ENCODE assay signal across 1 cellular context in the genomic region with DNA sequence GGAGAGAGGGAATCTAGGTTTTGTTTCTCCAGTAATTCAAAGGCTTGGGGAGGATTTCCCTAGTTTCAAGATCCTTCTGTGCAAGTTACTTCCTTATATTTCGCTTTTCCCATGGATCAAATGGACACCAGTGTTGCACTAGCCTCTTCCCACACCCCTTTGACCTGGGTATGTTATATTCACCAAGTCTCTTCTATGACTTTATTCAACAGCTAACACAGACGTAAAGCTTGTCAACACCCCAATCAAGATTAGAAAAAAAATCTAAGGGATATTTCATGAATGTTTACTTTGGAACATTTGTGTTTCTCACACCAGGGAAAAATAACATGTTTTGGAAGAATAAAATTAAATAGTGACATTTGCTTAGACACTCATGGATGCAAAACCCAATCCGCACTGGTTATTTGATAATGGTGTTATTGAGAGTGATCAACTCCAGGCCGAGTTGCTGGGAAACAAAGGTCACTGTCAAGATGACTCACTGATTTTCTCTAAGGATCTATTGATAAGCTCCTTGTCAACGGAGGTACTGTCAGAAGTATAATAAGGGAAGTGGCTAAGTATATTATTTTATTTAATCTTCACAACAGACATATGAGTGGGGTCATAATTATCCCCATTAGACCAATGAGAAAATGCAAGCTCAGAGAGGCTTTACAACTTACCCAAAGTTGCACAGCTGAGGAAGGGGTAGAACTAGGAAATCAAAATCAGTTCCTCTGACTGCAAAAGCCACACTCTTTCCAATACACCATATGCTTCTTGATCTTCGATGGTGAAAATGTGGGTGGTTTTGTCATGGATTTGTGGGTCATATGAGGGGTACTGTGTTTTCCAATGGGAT.
TF ChIP-seq lines count a peak whose summit lies in the region.

No MANE protein-coding gene starts in this region.

TF ChIP-seq in WTC11, 78 proteins besides CTCF, POLR2A, EP300 and RAD21:
- TF ChIP-seq, protein P1, sequence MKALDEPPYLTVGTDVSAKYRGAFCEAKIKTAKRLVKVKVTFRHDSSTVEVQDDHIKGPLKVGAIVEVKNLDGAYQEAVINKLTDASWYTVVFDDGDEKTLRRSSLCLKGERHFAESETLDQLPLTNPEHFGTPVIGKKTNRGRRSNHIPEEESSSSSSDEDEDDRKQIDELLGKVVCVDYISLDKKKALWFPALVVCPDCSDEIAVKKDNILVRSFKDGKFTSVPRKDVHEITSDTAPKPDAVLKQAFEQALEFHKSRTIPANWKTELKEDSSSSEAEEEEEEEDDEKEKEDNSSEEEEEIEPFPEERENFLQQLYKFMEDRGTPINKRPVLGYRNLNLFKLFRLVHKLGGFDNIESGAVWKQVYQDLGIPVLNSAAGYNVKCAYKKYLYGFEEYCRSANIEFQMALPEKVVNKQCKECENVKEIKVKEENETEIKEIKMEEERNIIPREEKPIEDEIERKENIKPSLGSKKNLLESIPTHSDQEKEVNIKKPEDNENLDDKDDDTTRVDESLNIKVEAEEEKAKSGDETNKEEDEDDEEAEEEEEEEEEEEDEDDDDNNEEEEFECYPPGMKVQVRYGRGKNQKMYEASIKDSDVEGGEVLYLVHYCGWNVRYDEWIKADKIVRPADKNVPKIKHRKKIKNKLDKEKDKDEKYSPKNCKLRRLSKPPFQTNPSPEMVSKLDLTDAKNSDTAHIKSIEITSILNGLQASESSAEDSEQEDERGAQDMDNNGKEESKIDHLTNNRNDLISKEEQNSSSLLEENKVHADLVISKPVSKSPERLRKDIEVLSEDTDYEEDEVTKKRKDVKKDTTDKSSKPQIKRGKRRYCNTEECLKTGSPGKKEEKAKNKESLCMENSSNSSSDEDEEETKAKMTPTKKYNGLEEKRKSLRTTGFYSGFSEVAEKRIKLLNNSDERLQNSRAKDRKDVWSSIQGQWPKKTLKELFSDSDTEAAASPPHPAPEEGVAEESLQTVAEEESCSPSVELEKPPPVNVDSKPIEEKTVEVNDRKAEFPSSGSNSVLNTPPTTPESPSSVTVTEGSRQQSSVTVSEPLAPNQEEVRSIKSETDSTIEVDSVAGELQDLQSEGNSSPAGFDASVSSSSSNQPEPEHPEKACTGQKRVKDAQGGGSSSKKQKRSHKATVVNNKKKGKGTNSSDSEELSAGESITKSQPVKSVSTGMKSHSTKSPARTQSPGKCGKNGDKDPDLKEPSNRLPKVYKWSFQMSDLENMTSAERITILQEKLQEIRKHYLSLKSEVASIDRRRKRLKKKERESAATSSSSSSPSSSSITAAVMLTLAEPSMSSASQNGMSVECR (CRISPR knock-in tag; IDR thresholded peaks at IDR 0.05; ENCODE audit: borderline replicate concordance) = no peak
- TF ChIP-seq FOXJ3 (CRISPR knock-in tag; IDR thresholded peaks at IDR 0.05; ENCODE audit: borderline replicate concordance) (no peak), ZBTB21 (CRISPR knock-in tag; IDR thresholded peaks at IDR 0.05; ENCODE audit: borderline replicate concordance) (no peak), ELF4 (CRISPR knock-in tag; IDR thresholded peaks at IDR 0.05; ENCODE audit: low read depth) (no peak), TEAD1 (CRISPR knock-in tag; IDR thresholded peaks at IDR 0.05) (no peak), RORB (CRISPR knock-in tag; IDR thresholded peaks at IDR 0.05) (no peak), RELA (CRISPR knock-in tag; IDR thresholded peaks at IDR 0.05; ENCODE audit: borderline replicate concordance) (no peak), NFATC4 (CRISPR knock-in tag; IDR thresholded peaks at IDR 0.05) (no peak)
- TF ChIP-seq, protein P2, sequence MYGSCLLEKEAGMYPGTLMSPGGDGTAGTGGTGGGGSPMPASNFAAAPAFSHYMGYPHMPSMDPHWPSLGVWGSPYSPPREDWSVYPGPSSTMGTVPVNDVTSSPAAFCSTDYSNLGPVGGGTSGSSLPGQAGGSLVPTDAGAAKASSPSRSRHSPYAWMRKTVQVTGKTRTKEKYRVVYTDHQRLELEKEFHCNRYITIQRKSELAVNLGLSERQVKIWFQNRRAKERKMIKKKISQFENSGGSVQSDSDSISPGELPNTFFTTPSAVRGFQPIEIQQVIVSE (CRISPR knock-in tag; IDR thresholded peaks at IDR 0.05; ENCODE audit: borderline replicate concordance) = no peak
- TF ChIP-seq, protein P3, sequence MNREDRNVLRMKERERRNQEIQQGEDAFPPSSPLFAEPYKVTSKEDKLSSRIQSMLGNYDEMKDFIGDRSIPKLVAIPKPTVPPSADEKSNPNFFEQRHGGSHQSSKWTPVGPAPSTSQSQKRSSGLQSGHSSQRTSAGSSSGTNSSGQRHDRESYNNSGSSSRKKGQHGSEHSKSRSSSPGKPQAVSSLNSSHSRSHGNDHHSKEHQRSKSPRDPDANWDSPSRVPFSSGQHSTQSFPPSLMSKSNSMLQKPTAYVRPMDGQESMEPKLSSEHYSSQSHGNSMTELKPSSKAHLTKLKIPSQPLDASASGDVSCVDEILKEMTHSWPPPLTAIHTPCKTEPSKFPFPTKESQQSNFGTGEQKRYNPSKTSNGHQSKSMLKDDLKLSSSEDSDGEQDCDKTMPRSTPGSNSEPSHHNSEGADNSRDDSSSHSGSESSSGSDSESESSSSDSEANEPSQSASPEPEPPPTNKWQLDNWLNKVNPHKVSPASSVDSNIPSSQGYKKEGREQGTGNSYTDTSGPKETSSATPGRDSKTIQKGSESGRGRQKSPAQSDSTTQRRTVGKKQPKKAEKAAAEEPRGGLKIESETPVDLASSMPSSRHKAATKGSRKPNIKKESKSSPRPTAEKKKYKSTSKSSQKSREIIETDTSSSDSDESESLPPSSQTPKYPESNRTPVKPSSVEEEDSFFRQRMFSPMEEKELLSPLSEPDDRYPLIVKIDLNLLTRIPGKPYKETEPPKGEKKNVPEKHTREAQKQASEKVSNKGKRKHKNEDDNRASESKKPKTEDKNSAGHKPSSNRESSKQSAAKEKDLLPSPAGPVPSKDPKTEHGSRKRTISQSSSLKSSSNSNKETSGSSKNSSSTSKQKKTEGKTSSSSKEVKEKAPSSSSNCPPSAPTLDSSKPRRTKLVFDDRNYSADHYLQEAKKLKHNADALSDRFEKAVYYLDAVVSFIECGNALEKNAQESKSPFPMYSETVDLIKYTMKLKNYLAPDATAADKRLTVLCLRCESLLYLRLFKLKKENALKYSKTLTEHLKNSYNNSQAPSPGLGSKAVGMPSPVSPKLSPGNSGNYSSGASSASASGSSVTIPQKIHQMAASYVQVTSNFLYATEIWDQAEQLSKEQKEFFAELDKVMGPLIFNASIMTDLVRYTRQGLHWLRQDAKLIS (CRISPR knock-in tag; IDR thresholded peaks at IDR 0.05; ENCODE audit: borderline replicate concordance) = no peak
- TF ChIP-seq, protein P4, sequence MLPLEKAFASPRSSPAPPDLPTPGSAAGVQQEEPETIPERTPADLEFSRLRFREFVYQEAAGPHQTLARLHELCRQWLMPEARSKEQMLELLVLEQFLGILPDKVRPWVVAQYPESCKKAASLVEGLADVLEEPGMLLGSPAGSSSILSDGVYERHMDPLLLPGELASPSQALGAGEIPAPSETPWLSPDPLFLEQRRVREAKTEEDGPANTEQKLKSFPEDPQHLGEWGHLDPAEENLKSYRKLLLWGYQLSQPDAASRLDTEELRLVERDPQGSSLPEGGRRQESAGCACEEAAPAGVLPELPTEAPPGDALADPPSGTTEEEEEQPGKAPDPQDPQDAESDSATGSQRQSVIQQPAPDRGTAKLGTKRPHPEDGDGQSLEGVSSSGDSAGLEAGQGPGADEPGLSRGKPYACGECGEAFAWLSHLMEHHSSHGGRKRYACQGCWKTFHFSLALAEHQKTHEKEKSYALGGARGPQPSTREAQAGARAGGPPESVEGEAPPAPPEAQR (CRISPR knock-in tag; IDR thresholded peaks at IDR 0.05) = no peak
- TF ChIP-seq, protein P5, sequence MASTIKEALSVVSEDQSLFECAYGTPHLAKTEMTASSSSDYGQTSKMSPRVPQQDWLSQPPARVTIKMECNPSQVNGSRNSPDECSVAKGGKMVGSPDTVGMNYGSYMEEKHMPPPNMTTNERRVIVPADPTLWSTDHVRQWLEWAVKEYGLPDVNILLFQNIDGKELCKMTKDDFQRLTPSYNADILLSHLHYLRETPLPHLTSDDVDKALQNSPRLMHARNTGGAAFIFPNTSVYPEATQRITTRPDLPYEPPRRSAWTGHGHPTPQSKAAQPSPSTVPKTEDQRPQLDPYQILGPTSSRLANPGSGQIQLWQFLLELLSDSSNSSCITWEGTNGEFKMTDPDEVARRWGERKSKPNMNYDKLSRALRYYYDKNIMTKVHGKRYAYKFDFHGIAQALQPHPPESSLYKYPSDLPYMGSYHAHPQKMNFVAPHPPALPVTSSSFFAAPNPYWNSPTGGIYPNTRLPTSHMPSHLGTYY (CRISPR knock-in tag; IDR thresholded peaks at IDR 0.05) = no peak
- TF ChIP-seq, protein P6, sequence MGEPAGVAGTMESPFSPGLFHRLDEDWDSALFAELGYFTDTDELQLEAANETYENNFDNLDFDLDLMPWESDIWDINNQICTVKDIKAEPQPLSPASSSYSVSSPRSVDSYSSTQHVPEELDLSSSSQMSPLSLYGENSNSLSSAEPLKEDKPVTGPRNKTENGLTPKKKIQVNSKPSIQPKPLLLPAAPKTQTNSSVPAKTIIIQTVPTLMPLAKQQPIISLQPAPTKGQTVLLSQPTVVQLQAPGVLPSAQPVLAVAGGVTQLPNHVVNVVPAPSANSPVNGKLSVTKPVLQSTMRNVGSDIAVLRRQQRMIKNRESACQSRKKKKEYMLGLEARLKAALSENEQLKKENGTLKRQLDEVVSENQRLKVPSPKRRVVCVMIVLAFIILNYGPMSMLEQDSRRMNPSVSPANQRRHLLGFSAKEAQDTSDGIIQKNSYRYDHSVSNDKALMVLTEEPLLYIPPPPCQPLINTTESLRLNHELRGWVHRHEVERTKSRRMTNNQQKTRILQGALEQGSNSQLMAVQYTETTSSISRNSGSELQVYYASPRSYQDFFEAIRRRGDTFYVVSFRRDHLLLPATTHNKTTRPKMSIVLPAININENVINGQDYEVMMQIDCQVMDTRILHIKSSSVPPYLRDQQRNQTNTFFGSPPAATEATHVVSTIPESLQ (CRISPR knock-in tag; IDR thresholded peaks at IDR 0.05) = no peak
